In the genomic region with DNA sequence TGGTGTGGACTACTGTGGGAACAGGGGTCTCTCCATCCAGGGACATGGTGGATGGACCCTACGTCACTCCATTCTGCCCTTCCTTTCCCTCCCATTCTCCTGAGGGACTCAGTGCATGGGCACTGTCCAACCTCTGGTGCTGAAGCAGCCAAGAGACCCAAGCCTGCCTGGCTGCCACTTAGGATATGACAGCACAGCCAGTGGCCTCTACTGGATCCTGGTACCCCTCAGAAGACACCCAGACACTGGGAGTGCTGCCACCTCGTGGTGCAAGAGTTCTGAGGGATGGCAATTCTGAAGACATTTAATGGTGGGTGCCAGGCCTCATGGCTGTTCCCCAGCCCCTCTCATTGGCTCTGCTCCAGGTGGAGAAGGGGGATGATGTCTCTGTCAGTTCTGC, we compare ENCODE assay signal across 1 cellular context.
TF ChIP-seq lines count a peak whose summit lies in the region.

No MANE protein-coding gene starts in this region.

TF ChIP-seq in A549, 52 proteins besides CTCF, POLR2A, EP300 and RAD21:
- TF ChIP-seq, protein P1, sequence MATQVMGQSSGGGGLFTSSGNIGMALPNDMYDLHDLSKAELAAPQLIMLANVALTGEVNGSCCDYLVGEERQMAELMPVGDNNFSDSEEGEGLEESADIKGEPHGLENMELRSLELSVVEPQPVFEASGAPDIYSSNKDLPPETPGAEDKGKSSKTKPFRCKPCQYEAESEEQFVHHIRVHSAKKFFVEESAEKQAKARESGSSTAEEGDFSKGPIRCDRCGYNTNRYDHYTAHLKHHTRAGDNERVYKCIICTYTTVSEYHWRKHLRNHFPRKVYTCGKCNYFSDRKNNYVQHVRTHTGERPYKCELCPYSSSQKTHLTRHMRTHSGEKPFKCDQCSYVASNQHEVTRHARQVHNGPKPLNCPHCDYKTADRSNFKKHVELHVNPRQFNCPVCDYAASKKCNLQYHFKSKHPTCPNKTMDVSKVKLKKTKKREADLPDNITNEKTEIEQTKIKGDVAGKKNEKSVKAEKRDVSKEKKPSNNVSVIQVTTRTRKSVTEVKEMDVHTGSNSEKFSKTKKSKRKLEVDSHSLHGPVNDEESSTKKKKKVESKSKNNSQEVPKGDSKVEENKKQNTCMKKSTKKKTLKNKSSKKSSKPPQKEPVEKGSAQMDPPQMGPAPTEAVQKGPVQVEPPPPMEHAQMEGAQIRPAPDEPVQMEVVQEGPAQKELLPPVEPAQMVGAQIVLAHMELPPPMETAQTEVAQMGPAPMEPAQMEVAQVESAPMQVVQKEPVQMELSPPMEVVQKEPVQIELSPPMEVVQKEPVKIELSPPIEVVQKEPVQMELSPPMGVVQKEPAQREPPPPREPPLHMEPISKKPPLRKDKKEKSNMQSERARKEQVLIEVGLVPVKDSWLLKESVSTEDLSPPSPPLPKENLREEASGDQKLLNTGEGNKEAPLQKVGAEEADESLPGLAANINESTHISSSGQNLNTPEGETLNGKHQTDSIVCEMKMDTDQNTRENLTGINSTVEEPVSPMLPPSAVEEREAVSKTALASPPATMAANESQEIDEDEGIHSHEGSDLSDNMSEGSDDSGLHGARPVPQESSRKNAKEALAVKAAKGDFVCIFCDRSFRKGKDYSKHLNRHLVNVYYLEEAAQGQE (IDR thresholded peaks at IDR 0.05): peak; percentile 47; the same call in 1 of the 2 replicates
